In the genomic region with DNA sequence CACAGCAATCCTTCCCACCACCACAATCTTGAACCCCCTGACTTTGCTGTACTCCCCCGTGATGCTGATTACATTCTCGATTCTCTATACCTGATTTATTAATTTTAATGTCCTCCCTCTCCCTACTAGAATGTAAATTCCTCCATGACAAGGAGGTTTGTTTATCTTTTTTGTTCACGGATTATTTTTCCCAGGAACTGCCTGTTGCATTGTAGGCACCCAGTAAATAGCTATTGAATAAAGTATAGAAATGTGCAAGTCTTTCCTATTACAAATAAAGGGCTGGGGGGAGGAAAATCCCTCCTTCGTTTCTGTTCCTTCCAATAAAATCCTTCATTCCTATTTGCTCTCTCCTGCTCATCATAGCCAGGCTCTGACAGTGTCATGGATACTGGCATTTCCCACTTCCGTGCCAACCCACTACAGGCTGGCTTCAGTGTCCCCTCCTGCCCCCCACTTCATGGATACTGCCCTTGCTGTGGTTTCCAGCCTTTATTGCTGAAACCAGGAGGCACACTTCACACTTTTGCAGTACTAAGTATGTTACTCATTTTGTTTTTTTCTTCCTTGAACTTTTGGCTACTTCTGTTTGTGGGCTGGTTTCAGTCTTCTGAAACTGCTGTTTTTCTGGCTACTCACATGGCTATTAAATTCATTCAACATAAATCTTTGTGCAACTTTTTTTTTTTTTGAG, we compare ENCODE assay signal across 1 cellular context.
TF ChIP-seq lines count a peak whose summit lies in the region.

No MANE protein-coding gene starts in this region.

TF ChIP-seq in SK-N-SH treated with all-trans-retinoic acid at 6 μM for 48 hours, 23 proteins besides CTCF, POLR2A, EP300 and RAD21 (continued from another document):
- TF ChIP-seq, protein P1, sequence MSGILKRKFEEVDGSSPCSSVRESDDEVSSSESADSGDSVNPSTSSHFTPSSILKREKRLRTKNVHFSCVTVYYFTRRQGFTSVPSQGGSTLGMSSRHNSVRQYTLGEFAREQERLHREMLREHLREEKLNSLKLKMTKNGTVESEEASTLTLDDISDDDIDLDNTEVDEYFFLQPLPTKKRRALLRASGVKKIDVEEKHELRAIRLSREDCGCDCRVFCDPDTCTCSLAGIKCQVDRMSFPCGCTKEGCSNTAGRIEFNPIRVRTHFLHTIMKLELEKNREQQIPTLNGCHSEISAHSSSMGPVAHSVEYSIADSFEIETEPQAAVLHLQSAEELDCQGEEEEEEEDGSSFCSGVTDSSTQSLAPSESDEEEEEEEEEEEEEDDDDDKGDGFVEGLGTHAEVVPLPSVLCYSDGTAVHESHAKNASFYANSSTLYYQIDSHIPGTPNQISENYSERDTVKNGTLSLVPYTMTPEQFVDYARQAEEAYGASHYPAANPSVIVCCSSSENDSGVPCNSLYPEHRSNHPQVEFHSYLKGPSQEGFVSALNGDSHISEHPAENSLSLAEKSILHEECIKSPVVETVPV (CRISPR knock-in tag; IDR thresholded peaks at IDR 0.05), result no peak
- TF ChIP-seq OSR1 (CRISPR knock-in tag; IDR thresholded peaks at IDR 0.05) (no peak), TCF4 (CRISPR knock-in tag; IDR thresholded peaks at IDR 0.05; ENCODE audit: borderline replicate concordance) (no peak)
